ENCODE assay signal across 8 cellular contexts in genomic region chr6:158518196-158519127, GRCh38. TPM values are rescaled to one million over a fixed set of nuclear protein-coding genes. Genes with fewer than 3 reads are reported as not detected.
DNase-seq lines count a peak whose midpoint lies in the region; ATAC-seq, FAIRE-seq and TF ChIP-seq lines count a peak whose summit lies in the region.

No MANE protein-coding gene starts in this region.

- DNase-seq in ACHN (peak; percentile 81), NCI-H1694 (lab: John Stamatoyannopoulos, UW) (peak; percentile 41), T1000 (lab: John Stamatoyannopoulos, UW) (peak; percentile 66), bronchial epithelial cell (ENCODE audit: low read depth) (peak; percentile 77), islet precursor cell (peak; percentile 87)
- DNase-seq in stimulated activated CD4-positive, alpha-beta T cell treated with anti-CD3 and anti-CD28 coated beads, Interleukin-15, amount 100 ng/mL, for 48 hours (ENCODE audit: low read depth in 2 of 2): peak; percentile 34 to 40

- no peaks in the 10 kb centered on the region for H3K27me3 ChIP-seq in bronchial epithelial cell (ENCODE audit: control insufficient read depth, insufficient read depth, low read length)

- peak; percentile 64 for ATAC-seq in GM18508 (IDR thresholded peaks at IDR 0.05; ENCODE audit: insufficient read depth, unreplicated experiment)
- ATAC-seq in HG02938 (IDR thresholded peaks at IDR 0.05; ENCODE audit: unreplicated experiment): peak; percentile 62

- peak; percentile 56 for TF ChIP-seq CTCF in bronchial epithelial cell (IDR thresholded peaks at IDR 0.05; ENCODE audit: insufficient read depth, low read length, severe bottlenecking)

- in situ Hi-C loops in ACHN (cut with HindIII; ENCODE audit: low pct_ligation_motif_present, low pct_unique_long_range_greater_than_20kb, low sequenced_read_pairs): no loop called here

- peak overlapping the region; percentile 24 for H3K4me3 ChIP-seq in bronchial epithelial cell (ENCODE audit: low read depth, low read length)

- FAIRE-seq in bronchial epithelial cell (lab: Jason Lieb, UNC): no peak

- H3K36me3 ChIP-seq in bronchial epithelial cell (ENCODE audit: control insufficient read depth, insufficient read depth, low read length): no peaks in the 10 kb centered on the region

RNA-seq across cellular contexts. Expression of gene TMEM181, which starts 41.4 kb away (rescaled TPM):
- total RNA-seq in bronchial epithelial cell: 30.0 and 35.3 TPM in 2 replicates

Comparison
In these comparisons a context has a peak if more than half of its experiments do, and no peak if none do; other contexts are left out.
1. Peak in every context shown above with its lines: DNase-seq, ATAC-seq and H3K4me3 ChIP-seq.
2. DNase-seq: peak in every context shown above with its lines; median percentile 87 in islet precursor cell; 81 in ACHN; 77 in bronchial epithelial cell; 66 in T1000; 41 in NCI-H1694; 37 in stimulated activated CD4-positive, alpha-beta T cell treated with anti-CD3 and anti-CD28 coated beads, Interleukin-15, amount 100 ng/mL, for 48 hours.